Comparison of ENCODE assay signal across 10 cellular contexts in the genomic region with DNA sequence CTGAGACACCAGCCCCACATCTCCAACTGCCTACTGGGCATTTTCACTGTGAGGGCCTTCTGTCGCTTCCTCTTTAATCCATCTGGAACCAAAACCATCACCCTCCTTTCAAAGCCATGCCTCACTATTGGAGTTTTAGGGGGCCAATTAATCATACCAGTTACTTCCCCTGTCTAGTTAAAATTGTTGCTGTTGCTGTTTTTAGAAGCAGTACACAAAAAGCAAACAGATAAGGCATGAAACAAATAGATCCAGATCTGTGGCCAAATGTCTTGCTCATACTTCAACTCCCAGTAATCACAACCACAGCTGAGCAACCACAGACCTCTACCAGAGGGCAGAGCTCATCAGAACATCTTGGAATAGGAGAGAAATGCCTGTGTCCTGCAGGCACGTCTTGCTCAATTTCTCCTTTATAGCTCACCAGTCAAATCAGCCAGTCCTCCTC.
DNase-seq lines count a peak whose midpoint lies in the region; ATAC-seq and TF ChIP-seq lines count a peak whose summit lies in the region.
"Had no signal": no experiment of that assay in that cellular context is flagged by ENCODE, and none has a peak within 500 bp of the region (broad histone marks: within the 10 kb centered on the region; RNA-seq: fewer than 3 reads in every experiment).

No MANE protein-coding gene starts in this region.

- H3K36me3 ChIP-seq in heart right ventricle (no peaks in the 10 kb centered on the region), spleen (no peaks in the 10 kb centered on the region)

- DNase-seq in HFFc6 (peak; percentile 95), heart right ventricle (no peak), spleen (no peak), NCI-H1417 (lab: John Stamatoyannopoulos, UW) (no peak), superior temporal gyrus (ENCODE audit: extremely low spot score) (no peak)
- DNase-seq: effector memory CD8-positive, alpha-beta T cell had no signal

- peak; percentile 52 for ATAC-seq in activated T-helper 17 cell treated with anti-CD3 and anti-CD28 coated beads, Interleukin-2, amount 50 U/mL, for 72 hours (replicated peaks)
- peak in 6 of 8 donors; percentile 61 to 91 (median 72) for ATAC-seq in heart right ventricle
- ATAC-seq in HG03520 (IDR thresholded peaks at IDR 0.05; ENCODE audit: unreplicated experiment): no peak
- no peak for ATAC-seq in GM21528 (IDR thresholded peaks at IDR 0.05; ENCODE audit: low FRiP score, unreplicated experiment)
- ATAC-seq: effector memory CD8-positive, alpha-beta T cell had no signal

- no peaks in the 10 kb centered on the region for H3K9me3 Mint-ChIP-seq in HFFc6
- no peaks in the 10 kb centered on the region for H3K9me3 Mint-ChIP-seq in activated T-helper 17 cell treated with anti-CD3 and anti-CD28 coated beads, Interleukin-2, amount 50 U/mL, for 72 hours
- H3K9me3 Mint-ChIP-seq: effector memory CD8-positive, alpha-beta T cell; type B pancreatic cell had no signal

- H3K36me3 Mint-ChIP-seq in HFFc6 (ENCODE audit: low read depth): no peaks in the 10 kb centered on the region
- no peaks in the 10 kb centered on the region for H3K36me3 Mint-ChIP-seq in activated T-helper 17 cell treated with anti-CD3 and anti-CD28 coated beads, Interleukin-2, amount 50 U/mL, for 72 hours (ENCODE audit: low read depth)
- H3K36me3 Mint-ChIP-seq: type B pancreatic cell had no signal

- H3K9me3 ChIP-seq in heart right ventricle (no peaks in the 10 kb centered on the region), spleen (no peaks in the 10 kb centered on the region)

- H3K4me3 ChIP-seq in heart right ventricle: no peak overlapping the region
- H3K4me3 ChIP-seq in spleen: no peak overlapping the region

- H3K27ac ChIP-seq in heart right ventricle: peak overlapping the region in 8 of 10 donors; percentile 25 to 69 (median 49)
- peak overlapping the region in 6 of 8 donors; percentile 10 to 48 (median 25) for H3K27ac ChIP-seq in spleen

- intact Hi-C loops in heart right ventricle (cut with DNase I) (loop anchor here in 2 of 10 donors (10.0 kb wide), 1 partner anchor 108 kb away; no protein-coding TSS in a partner anchor), spleen (cut with DNase I; ENCODE audit: low total_unique reads) (no loop called here)

- H3K27me3 Mint-ChIP-seq in HFFc6 (ENCODE audit: insufficient read depth): no peaks in the 10 kb centered on the region
- H3K27me3 Mint-ChIP-seq in activated T-helper 17 cell treated with anti-CD3 and anti-CD28 coated beads, Interleukin-2, amount 50 U/mL, for 72 hours: no peaks in the 10 kb centered on the region
- H3K27me3 Mint-ChIP-seq: effector memory CD8-positive, alpha-beta T cell; type B pancreatic cell had no signal

- H3K4me1 ChIP-seq in heart right ventricle (peaks cover 0 to 30% (median 11%) of the 10 kb centered on the region in 9 donors), spleen (peaks cover 0 to 14% (median 5%) of the 10 kb centered on the region in 6 donors)

- no peaks in the 10 kb centered on the region for H3K27me3 ChIP-seq in heart right ventricle
- H3K27me3 ChIP-seq in spleen (replicated peaks in 1 of 7): no peaks in the 10 kb centered on the region

- TF ChIP-seq CTCF in HFFc6 (IDR thresholded peaks at IDR 0.05): no peak
- no peak for TF ChIP-seq CTCF in heart right ventricle (IDR thresholded peaks at IDR 0.05)
- no peak for TF ChIP-seq CTCF in spleen (IDR thresholded peaks at IDR 0.05 in 8 of 11, conservative IDR thresholded peaks at IDR 0.05 in 3 of 11)

- peak overlapping the region; percentile 44 for H3K4me3 Mint-ChIP-seq in HFFc6
- no peak overlapping the region for H3K4me3 Mint-ChIP-seq in activated T-helper 17 cell treated with anti-CD3 and anti-CD28 coated beads, Interleukin-2, amount 50 U/mL, for 72 hours
- H3K4me3 Mint-ChIP-seq: effector memory CD8-positive, alpha-beta T cell; type B pancreatic cell had no signal

- TF ChIP-seq POLR2A in spleen (IDR thresholded peaks at IDR 0.05): no peak

- H3K27ac Mint-ChIP-seq in HFFc6: peak overlapping the region; percentile 74
- no peak overlapping the region for H3K27ac Mint-ChIP-seq in activated T-helper 17 cell treated with anti-CD3 and anti-CD28 coated beads, Interleukin-2, amount 50 U/mL, for 72 hours
- H3K27ac Mint-ChIP-seq: effector memory CD8-positive, alpha-beta T cell; type B pancreatic cell had no signal

- 60 to 64% methylated on average over 2 of the region's 2 CpGs for WGBS in heart right ventricle, 2 donors
- WGBS in spleen, 5 donors: 39 to 57% (median 52%) methylated on average over 2 of the region's 2 CpGs

- H3K4me1 Mint-ChIP-seq in HFFc6 (ENCODE audit: low read depth): peaks cover 20% of the 10 kb centered on the region
- no peaks in the 10 kb centered on the region for H3K4me1 Mint-ChIP-seq in activated T-helper 17 cell treated with anti-CD3 and anti-CD28 coated beads, Interleukin-2, amount 50 U/mL, for 72 hours

Comparison
In these comparisons a context has a peak if more than half of its experiments do, and no peak if none do; other contexts are left out.
1. ATAC-seq: peak in activated T-helper 17 cell treated with anti-CD3 and anti-CD28 coated beads, Interleukin-2, amount 50 U/mL, for 72 hours (single experiment) and heart right ventricle (6 of 8); none in HG03520 (single experiment) and GM21528 (single experiment).